8 cellular contexts compared by ENCODE assay signal in genomic region chr10:101588879-101589278, GRCh38. TPM values are rescaled to one million over a fixed set of nuclear protein-coding genes. Genes with fewer than 3 reads are reported as not detected.
DNase-seq lines count a peak whose midpoint lies in the region; ATAC-seq and TF ChIP-seq lines count a peak whose summit lies in the region.

No MANE protein-coding gene starts in this region.

- H3K27me3 ChIP-seq in Panc1 (ENCODE audit: control insufficient read depth, insufficient read depth, low read length), result no peaks in the 10 kb centered on the region

- peaks cover 1% of the 10 kb centered on the region; the same call in 1 of the 2 replicates for H3K36me3 ChIP-seq in ES-I3 (ENCODE audit: insufficient read depth, low read length)
- peaks cover 11% of the 10 kb centered on the region for H3K36me3 ChIP-seq in Panc1 (ENCODE audit: control insufficient read depth, insufficient read depth, low read length)
- no peaks in the 10 kb centered on the region for H3K36me3 ChIP-seq in mucosa of descending colon (ENCODE audit: low read depth)

- DNase-seq in Panc1 (ENCODE audit: low read depth, low spot score) (no peak), epithelial cell of proximal tubule (ENCODE audit: low read depth) (no peak), renal cortical epithelial cell (ENCODE audit: low read depth) (peak; percentile 56), mucosa of descending colon (no peak), GM10248 (ENCODE audit: extremely low spot score) (no peak), midbrain (lab: John Stamatoyannopoulos, UW) (no peak), COR-L47 (lab: John Stamatoyannopoulos, UW) (no peak)

- TF ChIP-seq CTCF in Panc1 (IDR thresholded peaks at IDR 0.05) (no peak), epithelial cell of proximal tubule (conservative IDR thresholded peaks at IDR 0.05; ENCODE audit: low read depth, low read length) (no peak), mucosa of descending colon (IDR thresholded peaks at IDR 0.05) (no peak), GM10248 (IDR thresholded peaks at IDR 0.05; ENCODE audit: control extremely low read depth, extremely low read depth, low read depth, missing control alignments) (no peak)

- POLR2A ChIA-PET in Panc1 (lab: Charles Lee), result interaction anchor here (0.9 kb wide), 1 partner anchor 121 kb away, joined by 4 read pairs; no protein-coding TSS in a partner anchor
- POLR2A ChIA-PET in GM10248 (lab: Yijun Ruan, JAX), result no interaction called here

- CTCF ChIA-PET in Panc1 (lab: Charles Lee), result no interaction called here
- CTCF ChIA-PET in GM10248 (lab: Yijun Ruan, JAX), result interaction anchor here (1.1 to 13.1 kb wide), 6 partner anchors 11 to 376 kb away, joined by 3 to 116 read pairs (median 8); no protein-coding TSS in a partner anchor

- H3K27ac ChIP-seq in Panc1 (ENCODE audit: low read length), result peak overlapping the region; percentile 74

- H3K4me1 ChIP-seq in ES-I3 (ENCODE audit: insufficient read depth, low read length) (peaks cover 5% of the 10 kb centered on the region; the same call in 1 of the 2 replicates), Panc1 (ENCODE audit: control insufficient read depth, insufficient read depth, low read length) (peaks cover 13% of the 10 kb centered on the region), mucosa of descending colon (ENCODE audit: low read depth) (peaks cover 13% of the 10 kb centered on the region)

- ATAC-seq in Panc1, result no peak
- no peak for ATAC-seq in mucosa of descending colon

- H3K4me3 ChIP-seq in Panc1 (ENCODE audit: low read depth in 2 of 2, low read length in 2 of 2) (peak overlapping the region; percentile 86 to 100), epithelial cell of proximal tubule (ENCODE audit: low read depth, low read length) (peak overlapping the region; percentile 100), mucosa of descending colon (no peak overlapping the region)

- in situ Hi-C loops in Panc1 (cut with HindIII; ENCODE audit: low pct_unique_long_range_greater_than_20kb, low sequenced_read_pairs), result no loop called here

- peak overlapping the region; percentile 99; the same call in 1 of the 2 replicates for H3K9ac ChIP-seq in ES-I3 (ENCODE audit: low read depth, low read length)

- intact Hi-C loops in Panc1 (cut with micrococcal nuclease; ENCODE audit: unreplicated experiment), result no loop called here
- intact Hi-C loops in mucosa of descending colon (cut with DNase I, micrococcal nuclease), result no loop called here

- BruUV-seq in Panc1 (replicated peaks; lab: Mats Ljungman, UMichigan), result no TSS peak

- H3K9me3 ChIP-seq in ES-I3 (ENCODE audit: control insufficient read depth, insufficient read depth, low read length), result no peaks in the 10 kb centered on the region
- H3K9me3 ChIP-seq in Panc1 (ENCODE audit: control insufficient read depth, insufficient read depth, low read depth, low read length), result no peaks in the 10 kb centered on the region
- no peaks in the 10 kb centered on the region for H3K9me3 ChIP-seq in mucosa of descending colon

RNA-seq across cellular contexts. Expression of gene DPCD, which starts 0.8 kb away (rescaled TPM):
- 27.6 TPM for total RNA-seq in Panc1 (2021; ENCODE audit: unreplicated experiment)
- 52.1 TPM for polyA plus RNA-seq in Panc1 (2012; ENCODE audit: insufficient read length)
- total RNA-seq in epithelial cell of proximal tubule, result 36.2 and 65.6 TPM in 2 replicates
- total RNA-seq in renal cortical epithelial cell, result 59.6 and 79.8 TPM in 2 replicates
- total RNA-seq in mucosa of descending colon, result 10 to 100 TPM in 1 of 3 donors, 1 to 10 TPM in 2; 6.8 to 12.3 (median 9.9) TPM

RNA-seq across cellular contexts. Expression of gene POLL, which starts 0.8 kb away (rescaled TPM):
- total RNA-seq in Panc1 (2021; ENCODE audit: unreplicated experiment) (36.1 TPM), epithelial cell of proximal tubule (26.1 and 27.6 TPM in 2 replicates), renal cortical epithelial cell (9.6 and 13.8 TPM in 2 replicates), mucosa of descending colon (10 to 100 TPM; 27.2 to 36.1 (median 32.1) TPM)
- 35.0 TPM for polyA plus RNA-seq in Panc1 (2012; ENCODE audit: insufficient read length)
